Comparison of ENCODE assay signal across 14 cellular contexts in genomic region chr1:115649964-115650363, GRCh38. TPM values are rescaled to one million over a fixed set of nuclear protein-coding genes. Genes with fewer than 3 reads are reported as not detected.
A peak's percentile ranks its signal among the peaks of the same experiment; 100 is the strongest.
DNase-seq lines count a peak whose midpoint lies in the region; ATAC-seq, FAIRE-seq and TF ChIP-seq lines count a peak whose summit lies in the region.
"Had no signal": no experiment of that assay in that cellular context is flagged by ENCODE, and none has a peak within 500 bp of the region (broad histone marks: within the 10 kb centered on the region; RNA-seq: fewer than 3 reads in every experiment).

No MANE protein-coding gene starts in this region.

- peaks cover 0 to 11% (median 5%) of the 10 kb centered on the region in 4 experiments; a peak in 4 of 8 replicates for H3K36me3 ChIP-seq in H1 (ENCODE audit: control insufficient read depth in 2 of 4, insufficient read depth in 4 of 4, low read length in 3 of 4)
- H3K36me3 ChIP-seq: thoracic aorta had no signal

- peaks cover 2 to 10% of the 10 kb centered on the region in 2 experiments for H4K20me1 ChIP-seq in H1 (replicated peaks in 1 of 2; ENCODE audit: control insufficient read depth in 1 of 2, insufficient read depth in 2 of 2, low read length in 2 of 2)

- no peak overlapping the region for H2BK120ac ChIP-seq in H1 (replicated peaks; ENCODE audit: low read depth, low read length)

- no peaks in the 10 kb centered on the region for H3K23me2 ChIP-seq in H1 (ENCODE audit: low read depth, low read length)

- peak overlapping the region; percentile 14; the same call in 1 of the 2 replicates for H2BK5ac ChIP-seq in H1 (ENCODE audit: low read depth, low read length)

- H4K91ac ChIP-seq in H1 (replicated peaks; ENCODE audit: insufficient read length, low read length) = no peak overlapping the region

- no peaks in the 10 kb centered on the region for H3K9me3 ChIP-seq in H1 (ENCODE audit: insufficient read depth in 2 of 2, low read depth in 1 of 2, low read length in 1 of 2)
- H3K9me3 ChIP-seq: SK-N-SH, thoracic aorta had no signal

- no peak overlapping the region for H4K8ac ChIP-seq in H1 (ENCODE audit: extremely low read depth, insufficient read depth, low read length)

- no peak overlapping the region for H3K9ac ChIP-seq in H1 (replicated peaks in 1 of 4; ENCODE audit: extremely low read depth in 1 of 4, low read depth in 3 of 4, low read length in 3 of 4)
- H3K9ac ChIP-seq: SK-N-SH had no signal

- no peak overlapping the region for H3K4ac ChIP-seq in H1 (replicated peaks; ENCODE audit: insufficient read length, low read depth, low read length)

- H3K9me3 Mint-ChIP-seq in neural crest cell = no peaks in the 10 kb centered on the region
- H3K9me3 Mint-ChIP-seq: HFFc6 had no signal

- H3K4me1 ChIP-seq in H1 (replicated peaks in 1 of 4; ENCODE audit: control insufficient read depth in 3 of 4, insufficient read depth in 4 of 4, low read length in 3 of 4) = peaks cover 20 to 43% (median 27%) of the 10 kb centered on the region in 4 experiments

- DNase-seq in NCI-H69 (lab: John Stamatoyannopoulos, UW) = peak; percentile 51
- DNase-seq in H1 (ENCODE audit: low read depth in 1 of 2, low spot score in 2 of 2) = no peak
- no peak for DNase-seq in neural crest cell (ENCODE audit: low read depth, low spot score)
- DNase-seq: brain microvascular endothelial cell, foreskin melanocyte, HFFc6, SK-N-SH had no signal

- H2AFZ ChIP-seq in H1 (ENCODE audit: low read length) = no peak overlapping the region

- no peak overlapping the region; the same call in 1 of the 2 replicates for H2BK12ac ChIP-seq in H1 (ENCODE audit: low read depth, low read length)

- no peak overlapping the region for H3K23ac ChIP-seq in H1 (ENCODE audit: insufficient read length)

- peak overlapping the region in 1 of 4 experiments; percentile 32; a peak in 1 of 8 replicates for H3K4me3 ChIP-seq in H1 (ENCODE audit: extremely low read depth in 1 of 4, insufficient read depth in 2 of 4, low read depth in 3 of 4, low read length in 4 of 4)
- H3K4me3 ChIP-seq: thoracic aorta had no signal

- CTCF ChIA-PET in H1 (lab: Charles Lee; ENCODE audit: partially characterized antibody) = interaction anchor here (0.6 to 1.9 kb wide), 8 partner anchors 10 to 184 kb away, joined by 3 to 5 read pairs (median 3); no protein-coding TSS in a partner anchor

- no peaks in the 10 kb centered on the region for H3K27me3 Mint-ChIP-seq in neural crest cell (ENCODE audit: low read depth)

- TF ChIP-seq CTCF in H1 (IDR thresholded peaks at IDR 0.05; ENCODE audit: control extremely low read depth in 1 of 3, insufficient read depth in 1 of 3, low read depth in 1 of 3, low read length in 3 of 3) = no peak
- no peak for TF ChIP-seq CTCF in neural crest cell (conservative IDR thresholded peaks at IDR 0.05)

- no peak overlapping the region for H3K4me3 Mint-ChIP-seq in neural crest cell
- H3K4me3 Mint-ChIP-seq: HFFc6 had no signal

- no peak overlapping the region for H4K5ac ChIP-seq in H1 (ENCODE audit: insufficient read length, low read depth, low read length)

- H3K79me1 ChIP-seq in H1 (ENCODE audit: low read depth, low read length) = 0 out of 2 replicates have a peak, but pooled peaks cover 3% of the 10 kb centered on the region

- no peaks in the 10 kb centered on the region for H3K27me3 ChIP-seq in H1 (replicated peaks in 1 of 4; ENCODE audit: control insufficient read depth in 3 of 4, extremely low read depth in 1 of 4, insufficient read depth in 3 of 4, low read length in 3 of 4)
- H3K27me3 ChIP-seq: brain microvascular endothelial cell had no signal

- no peak for TF ChIP-seq RAD21 in H1 (IDR thresholded peaks at IDR 0.05 in 1 of 2, conservative IDR thresholded peaks at IDR 0.05 in 1 of 2; ENCODE audit: low read depth in 2 of 2, low read length in 2 of 2)

- WGBS in H1 (ENCODE audit: extremely low coverage in 1 of 2, insufficient coverage in 1 of 2, insufficient read length in 1 of 2, insufficient replicate concordance in 2 of 2, low coverage in 1 of 2, low lambda C conversion rate in 2 of 2, missing lambda C conversion rate in 1 of 2), 2 experiments = 31% methylated on average over 3 of the region's 3 CpGs; no CpG with 5 or more reads in 1 of the 2 experiments

- peak overlapping the region; percentile 70 for H3K27ac Mint-ChIP-seq in neural crest cell (ENCODE audit: unreplicated experiment)
- H3K27ac Mint-ChIP-seq: HFFc6 had no signal

- H3K27ac ChIP-seq in H1 (ENCODE audit: low read depth, low read length) = no peak overlapping the region
- H3K27ac ChIP-seq: brain microvascular endothelial cell, thoracic aorta had no signal

- no peak overlapping the region for H2BK15ac ChIP-seq in H1 (ENCODE audit: low read length)

- peak; percentile 65 for FAIRE-seq in H1 (lab: Jason Lieb, UNC)
- FAIRE-seq: islet of Langerhans had no signal

- no peak for TF ChIP-seq POLR2A in H1 (IDR thresholded peaks at IDR 0.05; ENCODE audit: control extremely low read depth in 1 of 2, low read depth in 2 of 2, low read length in 2 of 2)

- ATAC-seq in GM21717 (IDR thresholded peaks at IDR 0.05; ENCODE audit: unreplicated experiment) (peak; percentile 0), GM21528 (IDR thresholded peaks at IDR 0.05; ENCODE audit: low FRiP score, unreplicated experiment) (no peak), GM18870 (IDR thresholded peaks at IDR 0.05; ENCODE audit: unreplicated experiment) (no peak), GM21529 (IDR thresholded peaks at IDR 0.05; ENCODE audit: unreplicated experiment) (no peak), GM21737 (IDR thresholded peaks at IDR 0.05; ENCODE audit: unreplicated experiment) (no peak)

- POLR2A ChIA-PET in H1 (lab: Charles Lee; ENCODE audit: partially characterized antibody) = no interaction called here

- H3K79me2 ChIP-seq in H1 (ENCODE audit: control insufficient read depth in 1 of 2, insufficient read depth in 2 of 2, low read length in 2 of 2) = peaks cover 4 to 48% of the 10 kb centered on the region in 2 experiments; a peak in 3 of 4 replicates

- peak overlapping the region; percentile 43 to 47; a peak in 2 of 4 replicates for H3K4me2 ChIP-seq in H1 (ENCODE audit: insufficient read depth in 1 of 2, low read depth in 2 of 2, low read length in 2 of 2)
- H3K4me2 ChIP-seq: SK-N-SH had no signal

- H3K18ac ChIP-seq in H1 (ENCODE audit: extremely low read depth, low read length) = peak overlapping the region; percentile 17; the same call in 1 of the 2 replicates

- peak overlapping the region; percentile 36; the same call in 1 of the 2 replicates for H2BK20ac ChIP-seq in H1 (ENCODE audit: low read length)

- no peak overlapping the region; the same call in 1 of the 2 replicates for H2AK5ac ChIP-seq in H1 (ENCODE audit: low read depth, low read length)

- H3K56ac ChIP-seq in H1 (replicated peaks; ENCODE audit: insufficient read length, low read depth, low read length) = no peak overlapping the region

- no peak for TF ChIP-seq EP300 in H1 (IDR thresholded peaks at IDR 0.05; ENCODE audit: borderline replicate concordance in 1 of 2, low read depth in 2 of 2, low read length in 2 of 2)

- peaks cover 5% of the 10 kb centered on the region for H3K36me3 Mint-ChIP-seq in neural crest cell (ENCODE audit: low read depth)

- H3K14ac ChIP-seq in H1 (ENCODE audit: insufficient read length) = no peak overlapping the region

- H3K4me1 Mint-ChIP-seq in neural crest cell = peaks cover 30% of the 10 kb centered on the region

TF ChIP-seq in H1, 55 proteins besides CTCF, POLR2A, EP300 and RAD21:
- TF ChIP-seq HDAC2 (IDR thresholded peaks at IDR 0.05; ENCODE audit: borderline replicate concordance in 1 of 2, low read depth in 2 of 2, low read length in 2 of 2) = 0 out of 4 replicates have a peak, but pooled peaks of 1 of the 2 experiments have one; percentile 53
- no peak for TF ChIP-seq CTBP2 (IDR thresholded peaks at IDR 0.05; ENCODE audit: borderline replicate concordance, insufficient read depth, insufficient read length, low read length)
- no peak for TF ChIP-seq SP1 (IDR thresholded peaks at IDR 0.05; ENCODE audit: low read depth, low read length)

RNA-seq across cellular contexts. Expression of gene VANGL1, which starts 8.2 kb away (rescaled TPM):
- total RNA-seq in H1 (2021; fragmentation: NEBNext Ultra II Directional; extraction: Animal tissue kit (Norgen Biotek cat#: 25700)) = 13.4 and 14.6 TPM in 2 replicates
- polyA plus RNA-seq in H1 (2011; rRNA removed) = 9.4 and 9.7 TPM in 2 replicates
- polyA plus RNA-seq in H1 (2011; cell fraction: cytosol; rRNA removed) = 8.7 TPM
- 8.4 TPM for polyA plus RNA-seq in H1 (2011; cell fraction: nucleus; rRNA removed)
- 9.1 to 12.9 TPM (median 11.1 TPM) in 4 replicates for polyA plus RNA-seq in H1 (2012, experiment 1 of 2)
- polyA plus RNA-seq in H1 (2012, experiment 2 of 2) = 5.0 TPM
- polyA plus RNA-seq in H1 (2013, experiment 1 of 2) = 14.6 TPM
- polyA plus RNA-seq in H1 (2013, experiment 2 of 2) = 18.0 TPM
- 16.0 and 22.8 TPM in 2 replicates for polyA minus RNA-seq in H1 (2011; rRNA and poly(A)+ RNA removed)
- 14.3 TPM for polyA minus RNA-seq in H1 (2011; cell fraction: cytosol; rRNA and poly(A)+ RNA removed)
- 10.1 TPM for polyA minus RNA-seq in H1 (2011; cell fraction: nucleus; rRNA and poly(A)+ RNA removed)
- 5.4 and 6.6 TPM in 2 replicates for total RNA-seq in neural crest cell
